8 cellular contexts compared by ENCODE assay signal in genomic region chr19:58279925-58280316, GRCh38. TPM values are rescaled to one million over a fixed set of nuclear protein-coding genes. Genes with fewer than 3 reads are reported as not detected.
A peak's percentile ranks its signal among the peaks of the same experiment; 100 is the strongest.
DNase-seq lines count a peak whose midpoint lies in the region; FAIRE-seq and TF ChIP-seq lines count a peak whose summit lies in the region.

No MANE protein-coding gene starts in this region.

- 63 to 70% methylated on average over 4 of the region's 4 CpGs for WGBS in testis, 2 donors

- no peak for TF ChIP-seq POLR2A in testis (IDR thresholded peaks at IDR 0.05)

- H3K4me3 ChIP-seq in GM08714 (ENCODE audit: low read length): peak overlapping the region; percentile 93
- peak overlapping the region; percentile 77 for H3K4me3 ChIP-seq in epithelial cell of proximal tubule (ENCODE audit: low read depth, low read length)
- peak overlapping the region; percentile 84 for H3K4me3 ChIP-seq in rectal smooth muscle tissue (ENCODE audit: low read length)
- H3K4me3 ChIP-seq in testis: no peak overlapping the region

- H3K27ac ChIP-seq in rectal smooth muscle tissue (ENCODE audit: low read depth, low read length) (no peak overlapping the region), testis (no peak overlapping the region)

- TF ChIP-seq CTCF in epithelial cell of proximal tubule (conservative IDR thresholded peaks at IDR 0.05; ENCODE audit: low read depth, low read length): no peak
- no peak for TF ChIP-seq CTCF in testis (IDR thresholded peaks at IDR 0.05)

- H3K27me3 ChIP-seq in rectal smooth muscle tissue (ENCODE audit: control insufficient read depth, insufficient read depth, low read length) (no peaks in the 10 kb centered on the region), testis (no peaks in the 10 kb centered on the region)

- no peak overlapping the region for H3K9ac ChIP-seq in rectal smooth muscle tissue (ENCODE audit: low read length)

- H3K36me3 ChIP-seq in rectal smooth muscle tissue (ENCODE audit: control insufficient read depth, insufficient read depth, low read length) (peaks cover 4% of the 10 kb centered on the region), testis (ENCODE audit: low read depth, missing control alignments) (no peaks in the 10 kb centered on the region)

- no peak for FAIRE-seq in RCC 7860 (lab: Jason Lieb, UNC)

- DNase-seq in RCC 7860 (ENCODE audit: low spot score) (peak; percentile 7), epithelial cell of proximal tubule (ENCODE audit: low read depth) (peak; percentile 29), NCI-H128 (lab: John Stamatoyannopoulos, UW; ENCODE audit: unreplicated experiment) (no peak), testis (no peak), Ammon's horn (ENCODE audit: low spot score) (no peak), SIG-M5 (lab: John Stamatoyannopoulos, UW) (no peak)

- H3K4me1 ChIP-seq in rectal smooth muscle tissue (ENCODE audit: control insufficient read depth, insufficient read depth, low read length) (peaks cover 3% of the 10 kb centered on the region), testis (peaks cover 10% of the 10 kb centered on the region)

- H3K9me3 ChIP-seq in testis: no peaks in the 10 kb centered on the region

- intact Hi-C loops in testis (cut with DNase I; ENCODE audit: low total_unique reads): no loop called here

RNA-seq across cellular contexts. Expression of gene ZNF8, which starts 1.2 kb away (rescaled TPM):
- total RNA-seq in epithelial cell of proximal tubule (4.2 and 4.5 TPM in 2 replicates), testis (10 to 100 TPM in 1 of 2 donors, 1 to 10 TPM in 1; 9.6 to 10.4 TPM)
- polyA plus RNA-seq in testis (ENCODE audit: insufficient read depth, low read depth, low replicate concordance): 2.6 TPM

RNA-seq across cellular contexts. Expression of gene ERVK3-1, which starts 25.3 kb away (rescaled TPM):
- 40.4 and 51.0 TPM in 2 replicates for total RNA-seq in epithelial cell of proximal tubule
- 10 to 100 TPM; 48.9 to 58.5 TPM for total RNA-seq in testis
- polyA plus RNA-seq in testis (ENCODE audit: insufficient read depth, low read depth, low replicate concordance): 34.0 TPM

RNA-seq across cellular contexts. Expression of gene ZSCAN22, which starts 46.9 kb away (rescaled TPM):
- total RNA-seq in epithelial cell of proximal tubule: 1.3 and 1.9 TPM in 2 replicates
- 1 to 10 TPM; 3.5 to 4.9 TPM for total RNA-seq in testis
- 2.4 TPM for polyA plus RNA-seq in testis (ENCODE audit: insufficient read depth, low read depth, low replicate concordance)

RNA-seq across cellular contexts. Expression of gene ZNF544, which starts 51.2 kb away (rescaled TPM):
- total RNA-seq in epithelial cell of proximal tubule: 54.5 and 58.9 TPM in 2 replicates
- total RNA-seq in testis: 10 to 100 TPM; 92.2 to 93.9 TPM
- polyA plus RNA-seq in testis (ENCODE audit: insufficient read depth, low read depth, low replicate concordance): 45.8 TPM

Comparison
In these comparisons a context has a peak if more than half of its experiments do, and no peak if none do; other contexts are left out.
1. H3K4me3 ChIP-seq: peak in GM08714 (single experiment), epithelial cell of proximal tubule (single experiment) and rectal smooth muscle tissue (single experiment); none in testis (0 of 2).
2. DNase-seq: peak in RCC 7860 (single experiment) and epithelial cell of proximal tubule (single experiment); none in NCI-H128 (single experiment), testis (single experiment), Ammon's horn (single experiment) and SIG-M5 (single experiment).